11 cellular contexts compared by ENCODE assay signal in the genomic region with DNA sequence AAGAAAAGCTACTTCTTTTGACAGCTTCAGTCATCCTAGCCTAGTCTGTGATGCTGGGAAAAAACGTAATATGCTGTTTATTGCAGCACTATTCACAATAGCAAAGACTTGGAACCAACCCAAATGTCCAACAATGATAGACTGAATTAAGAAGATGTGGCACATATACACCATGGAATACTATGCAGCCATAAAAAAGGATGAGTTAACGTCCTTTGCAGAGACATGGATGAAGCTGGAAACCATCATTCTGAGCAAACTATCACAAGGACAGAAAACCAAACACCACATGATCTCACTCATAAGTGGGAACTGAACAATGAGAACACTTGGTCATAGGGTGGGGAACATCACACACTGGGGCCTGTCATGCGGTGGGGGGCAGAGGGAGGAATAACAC. TPM values are rescaled to one million over a fixed set of nuclear protein-coding genes. Genes with fewer than 3 reads are reported as not detected.
"Had no signal": no experiment of that assay in that cellular context is flagged by ENCODE, and none has a peak within 500 bp of the region (broad histone marks: within the 10 kb centered on the region; RNA-seq: fewer than 3 reads in every experiment).

No MANE protein-coding gene starts in this region.

RNA-seq across cellular contexts. Expression of a gene that starts 15.8 kb away (rescaled TPM):
- total RNA-seq: activated CD4-positive, alpha-beta memory T cell treated with anti-CD3 and anti-CD28 coated beads for 36 hours; activated naive CD4-positive, alpha-beta T cell treated with anti-CD3 and anti-CD28 coated beads for 36 hours; activated T-helper 1 cell treated with anti-CD3 and anti-CD28 coated beads, Interleukin-12 subunit alpha, Interleukin-12 subunit beta, Interleukin-2, Interleukin-4 antibody, amounts not matched to agents 30 ng/mL and 10 ng/mL and 1 ng/mL, durations not matched to agents 14 hours and 24 hours and 36 hours; astrocyte; MCF 10A; PC-9; SK-MEL-5 had no signal

RNA-seq across cellular contexts. Expression of a gene that starts 53.6 kb away (rescaled TPM):
- total RNA-seq: activated B cell treated with CpG ODN at 0.5 μM for 24 hours; activated CD4-positive, alpha-beta memory T cell treated with anti-CD3 and anti-CD28 coated beads for 36 hours; activated naive CD4-positive, alpha-beta T cell treated with anti-CD3 and anti-CD28 coated beads for 36 hours; activated naive CD4-positive, alpha-beta T cell treated with anti-CD3 and anti-CD28 coated beads, Interleukin-2, amount 50 U/mL, for 72 hours; activated T-cell treated with anti-CD3 and anti-CD28 coated beads, Interleukin-2, amount 50 U/mL, for 4 hours; activated T-helper 1 cell treated with anti-CD3 and anti-CD28 coated beads, Interleukin-12 subunit alpha, Interleukin-12 subunit beta, Interleukin-2, Interleukin-4 antibody, amounts not matched to agents 30 ng/mL and 10 ng/mL and 1 ng/mL, durations not matched to agents 14 hours and 24 hours and 36 hours; adrenal gland; MCF 10A; PC-9; SK-MEL-5 had no signal
